Comparison of ENCODE assay signal across 1 cellular context in genomic region chr9:70411930-70412677, GRCh38.
TF ChIP-seq lines count a peak whose summit lies in the region.

No MANE protein-coding gene starts in this region.

TF ChIP-seq in HepG2, 621 proteins besides CTCF, POLR2A, EP300 and RAD21 (continued from another document and continues in another):
- 0 out of 2 replicates have a peak, but pooled peaks have one; percentile 30 for TF ChIP-seq USF2 (IDR thresholded peaks at IDR 0.05; ENCODE audit: low read depth, low read length)
- peak; percentile 67; the same call in 1 of the 2 replicates for TF ChIP-seq USF2 (CRISPR knock-in tag; IDR thresholded peaks at IDR 0.05; ENCODE audit: borderline replicate concordance)
- TF ChIP-seq FOSL1 (CRISPR knock-in tag; IDR thresholded peaks at IDR 0.05; ENCODE audit: borderline replicate concordance) = no peak
- TF ChIP-seq PHB2 (IDR thresholded peaks at IDR 0.05; ENCODE audit: partially characterized antibody) = no peak
- TF ChIP-seq ZNF567 (CRISPR knock-in tag; IDR thresholded peaks at IDR 0.05; ENCODE audit: borderline replicate concordance) = 0 out of 2 replicates have a peak, but pooled peaks have one; percentile 36
- no peak for TF ChIP-seq ZNF329 (CRISPR knock-in tag; IDR thresholded peaks at IDR 0.05; ENCODE audit: low read depth)
- TF ChIP-seq ZFAT (CRISPR knock-in tag; conservative IDR thresholded peaks at IDR 0.05) = no peak
- no peak for TF ChIP-seq SP2 (CRISPR knock-in tag; IDR thresholded peaks at IDR 0.05)
- TF ChIP-seq XBP1 (CRISPR knock-in tag; IDR thresholded peaks at IDR 0.05) = no peak
- TF ChIP-seq GATAD2A (CRISPR knock-in tag; IDR thresholded peaks at IDR 0.05) = no peak
- TF ChIP-seq ZNF761 (CRISPR knock-in tag; conservative IDR thresholded peaks at IDR 0.05) = no peak
- TF ChIP-seq NFYB (CRISPR knock-in tag; IDR thresholded peaks at IDR 0.05) = no peak
- TF ChIP-seq MED1 (CRISPR knock-in tag; IDR thresholded peaks at IDR 0.05) = no peak
- TF ChIP-seq ZNF18 (CRISPR knock-in tag; IDR thresholded peaks at IDR 0.05; ENCODE audit: insufficient replicate concordance) = peak; percentile 17
- no peak for TF ChIP-seq CSRNP2 (CRISPR knock-in tag; conservative IDR thresholded peaks at IDR 0.05; ENCODE audit: low read depth)
- TF ChIP-seq NFRKB (IDR thresholded peaks at IDR 0.05) = no peak
- no peak for TF ChIP-seq ZNF775 (CRISPR knock-in tag; IDR thresholded peaks at IDR 0.05; ENCODE audit: borderline replicate concordance)
- no peak for TF ChIP-seq WIZ (CRISPR knock-in tag; IDR thresholded peaks at IDR 0.05)
- no peak for TF ChIP-seq ZNF552 (CRISPR knock-in tag; IDR thresholded peaks at IDR 0.05; ENCODE audit: borderline replicate concordance)
- TF ChIP-seq NR2F6 (IDR thresholded peaks at IDR 0.05) = peak; percentile 53; the same call in 1 of the 2 replicates
- no peak for TF ChIP-seq NR2F6 (CRISPR knock-in tag; IDR thresholded peaks at IDR 0.05)
- TF ChIP-seq KLF12 (CRISPR knock-in tag; IDR thresholded peaks at IDR 0.05; ENCODE audit: borderline replicate concordance) = no peak
- no peak for TF ChIP-seq NR2C2 (CRISPR knock-in tag; IDR thresholded peaks at IDR 0.05; ENCODE audit: borderline replicate concordance)
- TF ChIP-seq ZBTB1 (CRISPR knock-in tag; IDR thresholded peaks at IDR 0.05; ENCODE audit: borderline replicate concordance) = no peak
- no peak for TF ChIP-seq PRDM4 (CRISPR knock-in tag; IDR thresholded peaks at IDR 0.05; ENCODE audit: borderline replicate concordance)
- TF ChIP-seq ARNTL (CRISPR knock-in tag; IDR thresholded peaks at IDR 0.05) = 0 out of 2 replicates have a peak, but pooled peaks have one; percentile 7
- peak; percentile 6; the same call in 1 of the 2 replicates for TF ChIP-seq TFAP4 (IDR thresholded peaks at IDR 0.05; ENCODE audit: borderline replicate concordance, low read depth)
- no peak for TF ChIP-seq SATB2 (CRISPR knock-in tag; IDR thresholded peaks at IDR 0.05)
- no peak for TF ChIP-seq ZBTB21 (CRISPR knock-in tag; IDR thresholded peaks at IDR 0.05)
- TF ChIP-seq RXRA (CRISPR knock-in tag; IDR thresholded peaks at IDR 0.05) = no peak; the same call in 1 of the 2 replicates
- TF ChIP-seq YY1 (IDR thresholded peaks at IDR 0.05; ENCODE audit: insufficient read depth, insufficient replicate concordance, low read depth, low read length) = peak; percentile 39
- 0 out of 4 replicates have a peak, but pooled peaks of 1 of the 2 experiments have one; percentile 16 for TF ChIP-seq HMGXB4 (CRISPR knock-in tag; IDR thresholded peaks at IDR 0.05; ENCODE audit: borderline replicate concordance in 1 of 2, low read depth in 1 of 2)
- peak; percentile 55 for TF ChIP-seq SAP130 (CRISPR knock-in tag; IDR thresholded peaks at IDR 0.05; ENCODE audit: low read depth)
- no peak for TF ChIP-seq HNRNPLL (IDR thresholded peaks at IDR 0.05; ENCODE audit: low read depth, low read length, poor library complexity, severe bottlenecking)
- TF ChIP-seq FOXJ3 (CRISPR knock-in tag; IDR thresholded peaks at IDR 0.05; ENCODE audit: borderline replicate concordance) = no peak
- TF ChIP-seq IRF9 (CRISPR knock-in tag; IDR thresholded peaks at IDR 0.05; ENCODE audit: borderline replicate concordance) = no peak
- no peak for TF ChIP-seq XRCC5 (optimal IDR thresholded peaks at IDR 0.05; ENCODE audit: low read length)
- TF ChIP-seq TGIF2 (CRISPR knock-in tag; IDR thresholded peaks at IDR 0.05) = no peak
- no peak for TF ChIP-seq KLF11 (CRISPR knock-in tag; IDR thresholded peaks at IDR 0.05)
- 0 out of 2 replicates have a peak, but pooled peaks have one; percentile 27 for TF ChIP-seq PATZ1 (CRISPR knock-in tag; IDR thresholded peaks at IDR 0.05)
- no peak for TF ChIP-seq PTBP1 (IDR thresholded peaks at IDR 0.05; ENCODE audit: low read depth, low read length, poor library complexity, severe bottlenecking)
- TF ChIP-seq FIP1L1 (IDR thresholded peaks at IDR 0.05; ENCODE audit: borderline replicate concordance, insufficient read depth, low read depth, low read length) = no peak
- no peak for TF ChIP-seq DBP (CRISPR knock-in tag; IDR thresholded peaks at IDR 0.05; ENCODE audit: not compliant biosample characterization)
- no peak for TF ChIP-seq REST (IDR thresholded peaks at IDR 0.05; ENCODE audit: borderline replicate concordance in 1 of 2, low read depth in 1 of 2, low read length in 2 of 2)
- no peak for TF ChIP-seq ZFP1 (CRISPR knock-in tag; IDR thresholded peaks at IDR 0.05)
- no peak for TF ChIP-seq MYC (CRISPR knock-in tag; IDR thresholded peaks at IDR 0.05; ENCODE audit: borderline replicate concordance)
